In genomic region chr1:58741689-58742553, GRCh38 we compare ENCODE assay signal across 2 cellular contexts.
TF ChIP-seq lines count a peak whose summit lies in the region.

No MANE protein-coding gene starts in this region.

TF ChIP-seq in IMR-90, 13 proteins besides CTCF, POLR2A, EP300 and RAD21:
- TF ChIP-seq RFX5 (IDR thresholded peaks at IDR 0.05; ENCODE audit: low read depth, low read length) (no peak), MAFK (IDR thresholded peaks at IDR 0.05; ENCODE audit: low read depth, low read length) (no peak), RCOR1 (IDR thresholded peaks at IDR 0.05; ENCODE audit: insufficient replicate concordance, low read length) (no peak), MXI1 (IDR thresholded peaks at IDR 0.05; ENCODE audit: borderline replicate concordance, low read depth, low read length) (no peak), SMC3 (IDR thresholded peaks at IDR 0.05; ENCODE audit: low read depth, low read length) (no peak), ELK1 (IDR thresholded peaks at IDR 0.05; ENCODE audit: borderline replicate concordance, low read depth, low read length) (no peak), FOS (IDR thresholded peaks at IDR 0.05; ENCODE audit: low read depth, low read length) (no peak), MAZ (IDR thresholded peaks at IDR 0.05; ENCODE audit: borderline replicate concordance, low read depth, low read length) (no peak), CHD1 (IDR thresholded peaks at IDR 0.05; ENCODE audit: low read depth, low read length) (no peak), BHLHE40 (IDR thresholded peaks at IDR 0.05; ENCODE audit: low read depth, low read length) (no peak)

TF ChIP-seq in GM12878, 131 proteins besides CTCF, POLR2A, EP300 and RAD21:
- no peak for TF ChIP-seq NFYA (IDR thresholded peaks at IDR 0.05; ENCODE audit: borderline replicate concordance, low read depth, low read length)
- no peak for TF ChIP-seq ZBED1 (IDR thresholded peaks at IDR 0.05; ENCODE audit: borderline replicate concordance)
- TF ChIP-seq YY1 (IDR thresholded peaks at IDR 0.05; ENCODE audit: low read depth, low read length), result 0 out of 2 replicates have a peak, but pooled peaks have one; percentile 19
